ENCODE assay signal across 5 cellular contexts in the genomic region with DNA sequence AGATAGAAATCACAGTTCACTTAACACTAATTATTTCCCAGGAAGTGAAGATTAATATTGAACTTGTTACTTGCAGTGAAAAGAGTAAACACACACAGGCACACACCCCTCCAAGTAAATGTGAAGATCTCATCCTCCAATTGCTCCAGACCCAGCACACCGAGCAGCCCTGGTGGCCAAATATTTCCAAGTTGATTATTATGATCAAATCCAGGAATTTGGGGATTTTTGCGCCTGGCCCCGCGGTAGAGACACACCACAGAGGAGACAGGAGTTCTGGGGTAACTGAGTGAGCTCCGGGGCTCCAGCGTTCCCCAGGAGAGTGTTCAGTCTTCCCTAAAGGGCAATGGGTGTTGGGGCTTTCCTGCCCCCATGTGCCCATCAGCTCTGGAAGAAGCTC.
"Had no signal": no experiment of that assay in that cellular context is flagged by ENCODE, and none has a peak within 500 bp of the region (broad histone marks: within the 10 kb centered on the region; RNA-seq: fewer than 3 reads in every experiment).

No MANE protein-coding gene starts in this region.

- H3K27me3 Mint-ChIP-seq: IgD-negative memory B cell had no signal

- H3K4me3 Mint-ChIP-seq: HFFc6, IgD-negative memory B cell had no signal

- H3K27ac Mint-ChIP-seq: HFFc6, IgD-negative memory B cell had no signal

- H3K36me3 Mint-ChIP-seq: IgD-negative memory B cell had no signal

- DNase-seq: GM23248, GOT3, H7, HFFc6 had no signal

- H3K4me1 Mint-ChIP-seq: IgD-negative memory B cell had no signal
